9 cellular contexts compared by ENCODE assay signal in the genomic region with DNA sequence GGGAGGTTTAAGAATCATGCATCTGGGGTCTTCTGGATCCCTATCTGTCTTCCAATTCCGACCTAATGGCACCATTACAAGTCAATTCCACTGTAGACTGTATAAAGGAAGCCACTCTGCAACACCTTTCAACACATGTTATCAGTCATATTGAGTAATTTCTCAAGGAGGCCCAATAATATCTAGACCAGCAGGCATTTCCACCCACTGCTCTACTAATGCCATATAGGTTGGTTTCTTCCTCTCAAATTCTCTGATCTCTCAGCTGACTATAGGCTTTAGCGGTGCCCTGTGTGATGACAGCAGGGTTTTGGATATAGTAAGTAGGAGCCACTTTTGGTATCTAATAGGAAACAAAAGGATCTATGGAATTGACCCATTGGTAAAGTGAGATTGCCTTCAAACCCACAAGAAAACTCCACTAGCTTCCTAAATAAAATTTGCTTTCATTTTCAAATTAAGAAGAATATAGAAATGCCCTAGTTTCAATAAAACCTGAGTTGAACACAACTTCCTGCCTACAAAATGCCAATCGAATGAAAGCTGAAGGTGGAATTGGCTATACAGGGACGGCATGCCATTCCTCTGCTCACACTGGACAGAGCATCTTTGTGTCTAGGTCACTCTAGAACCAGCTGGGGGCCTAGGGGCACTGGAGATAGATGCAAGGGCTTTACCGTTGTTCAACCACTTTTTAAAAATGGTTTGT. TPM values are rescaled to one million over a fixed set of nuclear protein-coding genes. Genes with fewer than 3 reads are reported as not detected.
A peak's percentile ranks its signal among the peaks of the same experiment; 100 is the strongest.
DNase-seq lines count a peak whose midpoint lies in the region; ATAC-seq and TF ChIP-seq lines count a peak whose summit lies in the region.
"Had no signal": no experiment of that assay in that cellular context is flagged by ENCODE, and none has a peak within 500 bp of the region (broad histone marks: within the 10 kb centered on the region; RNA-seq: fewer than 3 reads in every experiment).

No MANE protein-coding gene starts in this region.

- H3K27me3 Mint-ChIP-seq in activated CD4-positive, alpha-beta T cell treated with anti-CD3 and anti-CD28 coated beads, Interleukin-2, amount 10 ng/mL, durations not matched to agents 7 days and 5 days = peaks cover 5% of the 10 kb centered on the region
- peaks cover 29% of the 10 kb centered on the region for H3K27me3 Mint-ChIP-seq in activated CD4-positive, alpha-beta memory T cell treated with anti-CD3 and anti-CD28 coated beads, Interleukin-2, amount 10 ng/mL, durations not matched to agents 7 days and 5 days

- peak overlapping the region; percentile 89 to 90 for H3K27ac ChIP-seq in left lung
- peak overlapping the region; percentile 46 to 56 for H3K27ac ChIP-seq in testis

- peak overlapping the region; percentile 97 for H3K27ac Mint-ChIP-seq in activated CD4-positive, alpha-beta T cell treated with anti-CD3 and anti-CD28 coated beads, Interleukin-2, amount 10 ng/mL, durations not matched to agents 7 days and 5 days
- H3K27ac Mint-ChIP-seq in activated CD4-positive, alpha-beta memory T cell treated with anti-CD3 and anti-CD28 coated beads, Interleukin-2, amount 10 ng/mL, durations not matched to agents 7 days and 5 days = peak overlapping the region; percentile 70

- H3K9me3 Mint-ChIP-seq in activated CD4-positive, alpha-beta T cell treated with anti-CD3 and anti-CD28 coated beads, Interleukin-2, amount 10 ng/mL, durations not matched to agents 7 days and 5 days = peaks cover 16% of the 10 kb centered on the region
- H3K9me3 Mint-ChIP-seq in activated CD4-positive, alpha-beta memory T cell treated with anti-CD3 and anti-CD28 coated beads, Interleukin-2, amount 10 ng/mL, durations not matched to agents 7 days and 5 days = peaks cover 12% of the 10 kb centered on the region

- H3K36me3 ChIP-seq in left lung (no peaks in the 10 kb centered on the region), testis (ENCODE audit: low read depth, missing control alignments) (no peaks in the 10 kb centered on the region)

- ATAC-seq in left lung (no peak), HG02763 (IDR thresholded peaks at IDR 0.05; ENCODE audit: unreplicated experiment) (no peak)

- WGBS in testis, 2 donors = 61 to 64% methylated on average over 5 of the region's 5 CpGs

- POLR2A ChIA-PET in activated CD4-positive, alpha-beta T cell treated with anti-CD3 and anti-CD28 coated beads, Interleukin-2, amount 10 ng/mL, durations not matched to agents 7 days and 5 days (lab: Charles Lee) = interaction anchor here (1.0 kb wide), 1 partner anchor 65 kb away, joined by 3 read pairs; no protein-coding TSS in a partner anchor
- POLR2A ChIA-PET in activated CD4-positive, alpha-beta memory T cell treated with anti-CD3 and anti-CD28 coated beads, Interleukin-2, amount 10 ng/mL, durations not matched to agents 7 days and 5 days (lab: Charles Lee) = interaction anchor here (1.0 to 3.1 kb wide), 11 partner anchors 10 to 183 kb away, joined by 3 to 46 read pairs (median 6); partner anchors contain the start of genes ITM2B, NUDT15 and RB1

- intact Hi-C loops in left lung (cut with DNase I) (no loop called here), testis (cut with DNase I; ENCODE audit: low total_unique reads) (no loop called here)

- H3K4me1 ChIP-seq in left lung (peaks cover 5 to 32% of the 10 kb centered on the region in 2 donors), testis (peaks cover 3% of the 10 kb centered on the region)

- H3K4me3 Mint-ChIP-seq in activated CD4-positive, alpha-beta T cell treated with anti-CD3 and anti-CD28 coated beads, Interleukin-2, amount 10 ng/mL, durations not matched to agents 7 days and 5 days = peak overlapping the region; percentile 71
- peak overlapping the region; percentile 41 for H3K4me3 Mint-ChIP-seq in activated CD4-positive, alpha-beta memory T cell treated with anti-CD3 and anti-CD28 coated beads, Interleukin-2, amount 10 ng/mL, durations not matched to agents 7 days and 5 days

- H3K4me3 ChIP-seq in left lung (no peak overlapping the region), testis (no peak overlapping the region)

- no peak for DNase-seq in activated CD4-positive, alpha-beta T cell treated with anti-CD3 and anti-CD28 coated beads, Interleukin-2, amount 10 ng/mL, durations not matched to agents 7 days and 5 days
- DNase-seq in activated CD4-positive, alpha-beta T cell treated with anti-CD3 and anti-CD28 coated beads for 1 hour = no peak
- no peak for DNase-seq in activated CD4-positive, alpha-beta memory T cell treated with anti-CD3 and anti-CD28 coated beads, Interleukin-2, amount 10 ng/mL, durations not matched to agents 7 days and 5 days
- DNase-seq in left lung (no peak), testis (no peak), COLO668 (lab: John Stamatoyannopoulos, UW; ENCODE audit: unreplicated experiment) (no peak), NCI-H2196 treated with DMSO at 0.1 percent for 48 hours (lab: John Stamatoyannopoulos, UW; ENCODE audit: unreplicated experiment) (no peak)
- DNase-seq: activated CD8-positive, alpha-beta memory T cell treated with anti-CD3 and anti-CD28 coated beads for 24 hours had no signal

- H3K9me3 ChIP-seq in left lung = peaks cover 0 to 4% of the 10 kb centered on the region in 2 donors
- H3K9me3 ChIP-seq in testis = no peaks in the 10 kb centered on the region

- no peak for TF ChIP-seq POLR2A in testis (IDR thresholded peaks at IDR 0.05)

- peaks cover 48% of the 10 kb centered on the region for H3K4me1 Mint-ChIP-seq in activated CD4-positive, alpha-beta T cell treated with anti-CD3 and anti-CD28 coated beads, Interleukin-2, amount 10 ng/mL, durations not matched to agents 7 days and 5 days
- peaks cover 34% of the 10 kb centered on the region for H3K4me1 Mint-ChIP-seq in activated CD4-positive, alpha-beta memory T cell treated with anti-CD3 and anti-CD28 coated beads, Interleukin-2, amount 10 ng/mL, durations not matched to agents 7 days and 5 days

- H3K27me3 ChIP-seq in left lung (no peaks in the 10 kb centered on the region), testis (no peaks in the 10 kb centered on the region)

- TF ChIP-seq CTCF in left lung (IDR thresholded peaks at IDR 0.05) (no peak), testis (IDR thresholded peaks at IDR 0.05) (no peak)

- peaks cover 23% of the 10 kb centered on the region for H3K36me3 Mint-ChIP-seq in activated CD4-positive, alpha-beta T cell treated with anti-CD3 and anti-CD28 coated beads, Interleukin-2, amount 10 ng/mL, durations not matched to agents 7 days and 5 days (ENCODE audit: low read depth)
- H3K36me3 Mint-ChIP-seq in activated CD4-positive, alpha-beta memory T cell treated with anti-CD3 and anti-CD28 coated beads, Interleukin-2, amount 10 ng/mL, durations not matched to agents 7 days and 5 days (ENCODE audit: low read depth) = peaks cover 19% of the 10 kb centered on the region

- CTCF ChIA-PET in activated CD4-positive, alpha-beta T cell treated with anti-CD3 and anti-CD28 coated beads, Interleukin-2, amount 10 ng/mL, durations not matched to agents 7 days and 5 days (lab: Charles Lee) = interaction anchor here (0.6 to 2.5 kb wide), 9 partner anchors 9 to 360 kb away, joined by 3 to 10 read pairs (median 3); partner anchors contain the start of genes ITM2B and MED4
- CTCF ChIA-PET in activated CD4-positive, alpha-beta memory T cell treated with anti-CD3 and anti-CD28 coated beads, Interleukin-2, amount 10 ng/mL, durations not matched to agents 7 days and 5 days (lab: Charles Lee) = interaction anchor here (0.9 to 2.7 kb wide), 5 partner anchors 12 to 548 kb away, joined by 3 to 16 read pairs (median 4); partner anchors contain the start of genes ITM2B and NUDT15

RNA-seq across cellular contexts. Expression of gene ITM2B, which starts 12.3 kb away (rescaled TPM):
- 100 to 1,000 TPM; 259 to 317 TPM for total RNA-seq in activated CD4-positive, alpha-beta T cell treated with anti-CD3 and anti-CD28 coated beads, Interleukin-2, amount 10 ng/mL, durations not matched to agents 7 days and 5 days
- 100 to 1,000 TPM; 226 to 227 TPM for total RNA-seq in activated CD4-positive, alpha-beta memory T cell treated with anti-CD3 and anti-CD28 coated beads, Interleukin-2, amount 10 ng/mL, durations not matched to agents 7 days and 5 days
- 100 to 1,000 TPM; 581 to 609 TPM for total RNA-seq in left lung
- 100 to 1,000 TPM; 330 to 351 TPM for total RNA-seq in testis
- polyA plus RNA-seq in testis (ENCODE audit: insufficient read depth, low read depth, low replicate concordance) = 588 TPM
